ENCODE assay signal across 20 cellular contexts in the genomic region with DNA sequence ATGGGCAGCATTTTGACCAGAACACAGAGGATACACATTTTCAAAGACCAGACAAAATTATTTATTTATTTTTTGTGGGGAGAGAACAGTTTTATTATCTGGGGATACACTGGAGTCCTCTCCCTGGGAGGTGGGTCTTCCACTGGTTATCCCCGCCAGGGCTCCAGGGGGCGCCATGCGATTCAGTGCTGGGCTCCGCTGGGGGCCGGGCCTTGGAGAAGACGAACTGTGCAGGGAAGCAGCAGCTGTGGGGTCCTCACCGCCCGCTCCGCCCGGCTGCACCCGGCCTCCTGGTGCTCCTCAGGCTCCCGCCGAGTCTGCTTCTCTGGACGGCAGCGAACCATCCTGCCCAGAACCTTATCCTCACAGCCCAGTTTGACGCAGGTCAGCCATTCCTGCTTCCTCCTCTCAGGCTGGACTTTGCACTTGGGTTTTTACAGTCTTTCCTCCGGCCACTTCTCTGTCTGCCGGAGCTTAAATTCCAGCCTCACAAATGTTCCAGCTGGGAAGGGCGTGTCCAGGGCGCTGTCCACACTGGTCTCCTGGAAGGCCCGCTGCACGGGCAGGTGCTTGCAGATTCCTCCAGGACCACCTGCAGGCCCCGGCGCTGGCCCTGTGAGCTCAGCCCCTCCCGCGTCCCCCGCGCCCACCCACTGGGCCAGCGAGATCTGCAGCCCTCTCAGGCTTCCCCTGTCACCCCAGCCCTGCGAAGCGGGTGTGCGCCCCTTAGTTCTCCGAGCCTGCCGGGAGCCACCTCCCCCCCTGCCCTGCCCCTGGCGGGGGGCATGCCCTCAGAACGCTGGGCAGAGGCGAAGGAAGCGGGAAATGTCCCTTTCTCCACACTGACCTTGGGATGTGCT.
A peak's percentile ranks its signal among the peaks of the same experiment; 100 is the strongest.
DNase-seq lines count a peak whose midpoint lies in the region; ATAC-seq, FAIRE-seq and TF ChIP-seq lines count a peak whose summit lies in the region.
"Had no signal": no experiment of that assay in that cellular context is flagged by ENCODE, and none has a peak within 500 bp of the region (broad histone marks: within the 10 kb centered on the region; RNA-seq: fewer than 3 reads in every experiment).

No MANE protein-coding gene starts in this region.

- no peak for TF ChIP-seq EP300 in K562 (IDR thresholded peaks at IDR 0.05; ENCODE audit: low read length)

- 3% methylated on average over 6 of the region's 38 CpGs for WGBS in K562 (ENCODE audit: insufficient coverage, low coverage, missing lambda C conversion rate)

- no peak overlapping the region for H3K4me3 ChIP-seq in OCI-LY1 (ENCODE audit: low read depth, low read length, poor library complexity, severe bottlenecking)
- H3K4me3 ChIP-seq in K562 = peak overlapping the region; percentile 43
- no peak overlapping the region for H3K4me3 ChIP-seq in foreskin fibroblast (ENCODE audit: low read depth in 1 of 2, low read length in 2 of 2)

- H3K27me3 ChIP-seq in OCI-LY1 (ENCODE audit: insufficient read depth, low read length) (no peaks in the 10 kb centered on the region), K562 (ENCODE audit: control insufficient read depth in 2 of 2, insufficient read depth in 2 of 2, low read length in 2 of 2) (no peaks in the 10 kb centered on the region)
- H3K27me3 ChIP-seq: upper lobe of left lung had no signal

- H3K79me2 ChIP-seq in OCI-LY1 (ENCODE audit: insufficient read depth, low read length) (no peaks in the 10 kb centered on the region), K562 (ENCODE audit: control insufficient read depth, insufficient read depth, low read length) (no peaks in the 10 kb centered on the region)

- no peak overlapping the region for H2AFZ ChIP-seq in OCI-LY1 (ENCODE audit: low read length)
- 0 out of 2 replicates have a peak overlapping the region, but pooled peaks have one; percentile 55 for H2AFZ ChIP-seq in K562 (ENCODE audit: low read depth, low read length)

- TF ChIP-seq CTCF in OCI-LY1 (IDR thresholded peaks at IDR 0.05; ENCODE audit: low read length) = 0 out of 2 replicates have a peak, but pooled peaks have one; percentile 7
- peak in 2 of 3 experiments; percentile 28 to 31; a peak in 2 of 6 replicates for TF ChIP-seq CTCF in K562 (IDR thresholded peaks at IDR 0.05 in 2 of 3, conservative IDR thresholded peaks at IDR 0.05 in 1 of 3; ENCODE audit: insufficient read depth in 2 of 3, low read depth in 1 of 3, low read length in 3 of 3)
- no peak for TF ChIP-seq CTCF in foreskin fibroblast (IDR thresholded peaks at IDR 0.05; ENCODE audit: low read depth, low read length)

- no peaks in the 10 kb centered on the region for H3K9me2 ChIP-seq in OCI-LY1 (ENCODE audit: low read depth, low read length)

- in situ Hi-C loops in K562 (cut with MboI) = no loop called here

- no peaks in the 10 kb centered on the region for H3F3A ChIP-seq in OCI-LY1 (ENCODE audit: insufficient read depth, low read length)

- H3K4me2 ChIP-seq in OCI-LY1 (ENCODE audit: low read length) (no peak overlapping the region), K562 (ENCODE audit: insufficient read depth, low read length) (peak overlapping the region; percentile 25)

- CTCF ChIA-PET in K562 (lab: Yijun Ruan, JAX; ENCODE audit: low intra/inter-chr PET ratio) = no interaction called here

- H3K27ac ChIP-seq in OCI-LY1 (ENCODE audit: low read depth, low read length, poor library complexity, severe bottlenecking) (no peak overlapping the region), K562 (ENCODE audit: extremely low read depth, low read depth, low read length) (no peak overlapping the region)
- H3K27ac ChIP-seq: upper lobe of left lung had no signal

- H3K9me3 ChIP-seq in ES-I3 (ENCODE audit: control insufficient read depth, insufficient read depth, low read length) = no peaks in the 10 kb centered on the region
- H3K9me3 ChIP-seq in OCI-LY1 (ENCODE audit: low read length) = no peaks in the 10 kb centered on the region
- no peaks in the 10 kb centered on the region for H3K9me3 ChIP-seq in K562 (replicated peaks; ENCODE audit: control insufficient read depth, insufficient read depth, low read depth, low read length)

- H3K9ac ChIP-seq in ES-I3 (ENCODE audit: low read depth, low read length) (peak overlapping the region; percentile 20; the same call in 1 of the 2 replicates), OCI-LY1 (ENCODE audit: low read length) (no peak overlapping the region), K562 (ENCODE audit: insufficient read depth in 1 of 2, low read depth in 2 of 2, low read length in 2 of 2) (peak overlapping the region in 1 of 2 experiments; percentile 68; a peak in 2 of 4 replicates)

- intact Hi-C loops in K562 (cut with micrococcal nuclease) = no loop called here

- DNase-seq in NCI-H1105 treated with DMSO at 0.1 percent for 48 hours (lab: John Stamatoyannopoulos, UW) = peak; percentile 17
- no peak for DNase-seq in NCI-H1105 (lab: John Stamatoyannopoulos, UW)
- DNase-seq in K562 (ENCODE audit: extremely low read depth in 1 of 4, low spot score in 3 of 4) = peak in 1 of 4 experiments; percentile 35
- DNase-seq in activated CD8-positive, alpha-beta memory T cell treated with anti-CD3 and anti-CD28 coated beads for 24 hours = no peak
- no peak for DNase-seq in foreskin fibroblast
- DNase-seq in putamen (ENCODE audit: low spot score) = no peak
- DNase-seq: activated B cell treated with CpG ODN at 0.5 μM for 24 hours; activated CD8-positive, alpha-beta memory T cell treated with anti-CD3 and anti-CD28 coated beads, Interleukin-2, amount 10 ng/mL, durations not matched to agents 7 days and 5 days; activated effector memory CD4-positive, alpha-beta T cell treated with anti-CD3 and anti-CD28 coated beads, Interleukin-2, amount 50 U/mL, for 16 hours; DND-41; HCEC 1CT; NCI-H2029 treated with DMSO at 0.1 percent for 48 hours; stimulated activated naive CD8-positive, alpha-beta T cell treated with anti-CD3 and anti-CD28 coated beads, Interleukin-15, Interleukin-2, amounts not matched to agents 100 U/mL and 50 U/mL, for 24 hours had no signal

- TF ChIP-seq RAD21 in K562 (CRISPR knock-in tag; conservative IDR thresholded peaks at IDR 0.05 in 1 of 2, IDR thresholded peaks at IDR 0.05 in 1 of 2) = no peak

- ATAC-seq in K562 = no peak
- ATAC-seq: activated CD8-positive, alpha-beta memory T cell treated with anti-CD3 and anti-CD28 coated beads, Interleukin-2, amount 10 ng/mL, durations not matched to agents 7 days and 5 days; left colon; stimulated activated naive CD8-positive, alpha-beta T cell treated with anti-CD3 and anti-CD28 coated beads, Interleukin-15, Interleukin-2, amounts not matched to agents 100 U/mL and 50 U/mL, for 24 hours had no signal

- H3K9me1 ChIP-seq in K562 (ENCODE audit: control insufficient read depth, insufficient read depth, low read length) = no peaks in the 10 kb centered on the region

- H4K20me1 ChIP-seq in OCI-LY1 (ENCODE audit: insufficient read depth, low read length) (no peaks in the 10 kb centered on the region), K562 (replicated peaks; ENCODE audit: control insufficient read depth, insufficient read depth, low read length) (no peaks in the 10 kb centered on the region)

- POLR2A ChIA-PET in K562 (lab: Yijun Ruan, JAX) = no interaction called here

- H3K4me1 ChIP-seq in ES-I3 (ENCODE audit: insufficient read depth, low read length) (no peaks in the 10 kb centered on the region), OCI-LY1 (ENCODE audit: insufficient read depth, low read length, severe bottlenecking) (no peaks in the 10 kb centered on the region), K562 (replicated peaks in 1 of 2; ENCODE audit: control insufficient read depth in 2 of 2, insufficient read depth in 2 of 2, low read length in 2 of 2) (peaks cover 0 to 5% of the 10 kb centered on the region in 2 experiments; a peak in 2 of 5 replicates)
- H3K4me1 ChIP-seq: upper lobe of left lung had no signal

- TF ChIP-seq POLR2A in K562 (conservative IDR thresholded peaks at IDR 0.05) = no peak

- FAIRE-seq in K562 (lab: Jason Lieb, UNC) = no peak
- FAIRE-seq: astrocyte, endometrium, GM19239 had no signal

- BruUV-seq in K562 (replicated peaks; lab: Mats Ljungman, UMichigan) = no TSS peak

- H3K36me3 ChIP-seq in ES-I3 (ENCODE audit: insufficient read depth, low read length) = no peaks in the 10 kb centered on the region
- H3K36me3 ChIP-seq in OCI-LY1 (ENCODE audit: insufficient read depth, low read length) = no peaks in the 10 kb centered on the region
- no peaks in the 10 kb centered on the region for H3K36me3 ChIP-seq in K562 (ENCODE audit: control insufficient read depth, insufficient read depth, low read length)
- H3K36me3 ChIP-seq: upper lobe of left lung had no signal

TF ChIP-seq in K562, 482 proteins besides CTCF, POLR2A, EP300 and RAD21:
- TF ChIP-seq MAZ (CRISPR knock-in tag; conservative IDR thresholded peaks at IDR 0.05 in 1 of 2, IDR thresholded peaks at IDR 0.05 in 1 of 2) (0 out of 4 replicates have a peak, but pooled peaks of 1 of the 2 experiments have one; percentile 19), SUPT5H (IDR thresholded peaks at IDR 0.05) (no peak), ZNF347 (CRISPR knock-in tag; IDR thresholded peaks at IDR 0.05; ENCODE audit: low read depth) (no peak)
- TF ChIP-seq, protein P1, sequence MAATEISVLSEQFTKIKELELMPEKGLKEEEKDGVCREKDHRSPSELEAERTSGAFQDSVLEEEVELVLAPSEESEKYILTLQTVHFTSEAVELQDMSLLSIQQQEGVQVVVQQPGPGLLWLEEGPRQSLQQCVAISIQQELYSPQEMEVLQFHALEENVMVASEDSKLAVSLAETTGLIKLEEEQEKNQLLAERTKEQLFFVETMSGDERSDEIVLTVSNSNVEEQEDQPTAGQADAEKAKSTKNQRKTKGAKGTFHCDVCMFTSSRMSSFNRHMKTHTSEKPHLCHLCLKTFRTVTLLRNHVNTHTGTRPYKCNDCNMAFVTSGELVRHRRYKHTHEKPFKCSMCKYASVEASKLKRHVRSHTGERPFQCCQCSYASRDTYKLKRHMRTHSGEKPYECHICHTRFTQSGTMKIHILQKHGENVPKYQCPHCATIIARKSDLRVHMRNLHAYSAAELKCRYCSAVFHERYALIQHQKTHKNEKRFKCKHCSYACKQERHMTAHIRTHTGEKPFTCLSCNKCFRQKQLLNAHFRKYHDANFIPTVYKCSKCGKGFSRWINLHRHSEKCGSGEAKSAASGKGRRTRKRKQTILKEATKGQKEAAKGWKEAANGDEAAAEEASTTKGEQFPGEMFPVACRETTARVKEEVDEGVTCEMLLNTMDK (IDR thresholded peaks at IDR 0.05; ENCODE audit: borderline replicate concordance, insufficient read depth, low read depth, low read length, poor library complexity, severe bottlenecking) = peak; percentile 43
